Comparison of ENCODE assay signal across 25 cellular contexts in the genomic region with DNA sequence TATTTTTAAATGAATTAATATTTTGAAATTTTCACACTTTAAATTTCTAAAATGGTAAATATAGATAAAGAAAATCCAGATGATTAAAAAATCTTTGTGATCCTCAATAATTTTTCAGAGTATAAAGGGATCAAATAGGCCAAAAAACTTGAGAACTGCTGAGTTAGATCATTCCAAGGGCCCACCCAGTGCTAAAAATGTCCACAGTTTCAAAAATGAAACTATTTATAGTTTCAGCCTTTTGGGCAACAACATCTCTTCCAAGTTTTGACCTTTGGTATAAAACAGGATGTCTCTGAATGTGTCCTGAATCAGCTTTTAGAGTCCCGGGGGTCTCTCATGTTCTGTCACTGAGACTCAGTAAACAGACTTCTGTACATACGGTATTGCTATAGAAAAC. TPM values are rescaled to one million over a fixed set of nuclear protein-coding genes. Genes with fewer than 3 reads are reported as not detected.
"Had no signal": no experiment of that assay in that cellular context is flagged by ENCODE, and none has a peak within 500 bp of the region (broad histone marks: within the 10 kb centered on the region; RNA-seq: fewer than 3 reads in every experiment).

No MANE protein-coding gene starts in this region.

- DNase-seq: caudate nucleus; effector CD4-positive, alpha-beta T cell; endodermal cell; erythroblast; foreskin keratinocyte; head of caudate nucleus; hippocampal formation; kidney glomerular epithelial cell; lower lobe of right lung; psoas muscle; retina; sigmoid colon; stimulated activated CD4-positive, alpha-beta T cell treated with anti-CD3 and anti-CD28 coated beads, Interleukin-2, amount 100 ng/mL, for 24 hours; stimulated activated CD4-positive, alpha-beta T cell treated with anti-CD3 and anti-CD28 coated beads, Interleukin-4, amount 100 ng/mL, for 4 hours; stimulated activated naive B cell treated with anti-CD40 and anti-IgM and Interleukin-4, amounts not matched to agents 10 μg/mL and 1 μg/mL and 100 μg/mL, for 72 hours; stimulated activated naive CD8-positive, alpha-beta T cell treated with anti-CD3 and anti-CD28 coated beads, Interleukin-15, amount 100 ng/mL, for 72 hours; trophoblast cell had no signal

- FAIRE-seq: endothelial cell of umbilical vein, urothelium cell line had no signal

- H3K27me3 ChIP-seq: foreskin keratinocyte, sigmoid colon had no signal

- H3K9me3 ChIP-seq: lower lobe of right lung, psoas muscle, sigmoid colon had no signal

- H3K4me1 ChIP-seq: lower lobe of right lung, psoas muscle had no signal

- H3K4me3 ChIP-seq: coronary artery, lower lobe of right lung, psoas muscle, sigmoid colon, skin epidermis had no signal

- ATAC-seq: foreskin keratinocyte; left lobe of liver; lower lobe of right lung; psoas muscle; stimulated activated naive B cell treated with anti-CD40 and anti-IgM and Interleukin-4, amounts not matched to agents 10 μg/mL and 1 μg/mL and 100 μg/mL, for 72 hours; stimulated activated naive CD8-positive, alpha-beta T cell treated with anti-CD3 and anti-CD28 coated beads, Interleukin-15, amount 100 ng/mL, for 72 hours had no signal

- H3K27ac ChIP-seq: foreskin keratinocyte, lower lobe of right lung, psoas muscle, sigmoid colon had no signal

RNA-seq across cellular contexts. Expression of gene BAIAP2L2, which starts 20.9 kb away (rescaled TPM):
- total RNA-seq: cerebellum, dermis microvascular lymphatic vessel endothelial cell had no signal

RNA-seq across cellular contexts. Expression of gene SLC16A8, which starts 47.4 kb away (rescaled TPM):
- total RNA-seq: endothelial cell of umbilical vein, foreskin keratinocyte, left lobe of liver had no signal
- polyA plus RNA-seq: fibroblast of lung had no signal
